In genomic region chr1:83131692-83131955, GRCh38 we compare ENCODE assay signal across 27 cellular contexts.
"Had no signal": no experiment of that assay in that cellular context is flagged by ENCODE, and none has a peak within 500 bp of the region (broad histone marks: within the 10 kb centered on the region; RNA-seq: fewer than 3 reads in every experiment).

No MANE protein-coding gene starts in this region.

- H3K27me3 Mint-ChIP-seq: activated CD8-positive, alpha-beta T cell treated with anti-CD3 and anti-CD28 coated beads for 36 hours; activated naive CD4-positive, alpha-beta T cell treated with anti-CD3 and anti-CD28 coated beads, Interleukin-2, amount 50 U/mL, for 24 hours; activated naive CD8-positive, alpha-beta T cell treated with anti-CD3 and anti-CD28 coated beads, Interleukin-2, amount 50 U/mL, for 24 hours; central memory CD8-positive, alpha-beta T cell; dendritic cell treated with granulocyte-macrophage colony-stimulating factor and Interleukin-4, amounts not matched to agents 40 ng/mL and 50 ng/mL, for 4 days; natural killer cell treated with Interleukin-12 subunit alpha and Interleukin-12 subunit beta and Interleukin-15 and Interleukin-18, amount 100 ng/mL, for 72 hours had no signal

- H3K4me3 ChIP-seq: left lung, lung, mucosa of descending colon, right lobe of liver, testis, transverse colon, uterus had no signal

- H3K27ac Mint-ChIP-seq: activated CD8-positive, alpha-beta T cell treated with anti-CD3 and anti-CD28 coated beads for 36 hours; activated naive CD4-positive, alpha-beta T cell treated with anti-CD3 and anti-CD28 coated beads, Interleukin-2, amount 50 U/mL, for 24 hours; activated naive CD8-positive, alpha-beta T cell treated with anti-CD3 and anti-CD28 coated beads, Interleukin-2, amount 50 U/mL, for 24 hours; activated T-helper 2 cell treated with anti-CD3 and anti-CD28 coated beads, Interferon-gamma antibody, Interleukin-2, Interleukin-4, amounts not matched to agents 10 μg/mL and 5 μg/mL and 100 μg/mL, durations not matched to agents 14 hours and 24 hours and 36 hours; dendritic cell treated with granulocyte-macrophage colony-stimulating factor and Interleukin-4, amounts not matched to agents 40 ng/mL and 50 ng/mL, for 4 days; natural killer cell treated with Interleukin-12 subunit alpha and Interleukin-12 subunit beta and Interleukin-15 and Interleukin-18, amount 100 ng/mL, for 72 hours; T-helper 1 cell treated with Interleukin-12 subunit alpha and Interleukin-12 subunit beta and Interleukin-4 antibody, amounts not matched to agents 30 μg/mL and 1 μg/mL, for 36 hours had no signal

- H3K36me3 ChIP-seq: left lung, right lobe of liver, transverse colon, uterus, WERI-Rb-1 had no signal

- H3K36me3 Mint-ChIP-seq: activated naive CD4-positive, alpha-beta T cell treated with anti-CD3 and anti-CD28 coated beads, Interleukin-2, amount 50 U/mL, for 24 hours had no signal

- H3K27me3 ChIP-seq: left lung, right lobe of liver, testis, transverse colon, uterus had no signal

- H3K4me3 Mint-ChIP-seq: activated CD8-positive, alpha-beta T cell treated with anti-CD3 and anti-CD28 coated beads for 36 hours; activated naive CD4-positive, alpha-beta T cell treated with anti-CD3 and anti-CD28 coated beads, Interleukin-2, amount 50 U/mL, for 24 hours; activated naive CD8-positive, alpha-beta T cell treated with anti-CD3 and anti-CD28 coated beads, Interleukin-2, amount 50 U/mL, for 24 hours; activated T-cell treated with anti-CD3 and anti-CD28 coated beads, Interleukin-2, amount 50 U/mL, for 4 hours; central memory CD8-positive, alpha-beta T cell; dendritic cell treated with granulocyte-macrophage colony-stimulating factor and Interleukin-4, amounts not matched to agents 40 ng/mL and 50 ng/mL, for 4 days; natural killer cell treated with Interleukin-12 subunit alpha and Interleukin-12 subunit beta and Interleukin-15 and Interleukin-18, amount 100 ng/mL, for 72 hours; T-helper 1 cell treated with Interleukin-12 subunit alpha and Interleukin-12 subunit beta and Interleukin-4 antibody, amounts not matched to agents 30 μg/mL and 1 μg/mL, for 36 hours had no signal

- ATAC-seq: activated CD4-positive, CD25-positive, alpha-beta regulatory T cell treated with anti-CD3 and anti-CD28 coated beads, Interleukin-2, amount 50 U/mL, for 24 hours; activated CD8-positive, alpha-beta T cell treated with anti-CD3 and anti-CD28 coated beads for 36 hours; activated naive CD8-positive, alpha-beta T cell treated with anti-CD3 and anti-CD28 coated beads, Interleukin-2, amount 50 U/mL, for 24 hours; activated T-cell treated with anti-CD3 and anti-CD28 coated beads, Interleukin-2, amount 50 U/mL, for 4 hours; left lung; mucosa of descending colon; natural killer cell treated with Interleukin-12 subunit alpha and Interleukin-12 subunit beta and Interleukin-15 and Interleukin-18, amount 100 ng/mL, for 72 hours; right lobe of liver; stimulated activated naive CD8-positive, alpha-beta T cell treated with anti-CD3 and anti-CD28 coated beads, Interleukin-15, Interleukin-2, amounts not matched to agents 100 U/mL and 50 U/mL, for 24 hours had no signal

- H3K4me1 Mint-ChIP-seq: activated naive CD4-positive, alpha-beta T cell treated with anti-CD3 and anti-CD28 coated beads, Interleukin-2, amount 50 U/mL, for 24 hours; activated naive CD8-positive, alpha-beta T cell treated with anti-CD3 and anti-CD28 coated beads, Interleukin-2, amount 50 U/mL, for 24 hours; central memory CD8-positive, alpha-beta T cell had no signal

- H3K9me3 ChIP-seq: left lung, mucosa of descending colon, right lobe of liver, testis, transverse colon, uterus had no signal

- DNase-seq: activated CD4-positive, alpha-beta T cell treated with anti-CD3 and anti-CD28 coated beads, Interleukin-2, amount 50 U/mL, for 1 hour; activated CD8-positive, alpha-beta T cell treated with anti-CD3 and anti-CD28 coated beads for 36 hours; activated naive CD8-positive, alpha-beta T cell treated with anti-CD3 and anti-CD28 coated beads, Interleukin-2, amount 50 U/mL, for 24 hours; activated T-cell treated with anti-CD3 and anti-CD28 coated beads, Interleukin-2, amount 50 U/mL, for 4 hours; amygdala; head of caudate nucleus; hippocampal formation; kidney glomerular epithelial cell; left lung; mucosa of descending colon; right lobe of liver; stimulated activated CD4-positive, alpha-beta T cell treated with anti-CD3 and anti-CD28 coated beads, Interleukin-12 subunit alpha, Interleukin-12 subunit beta, amount 100 ng/mL, for 4 hours; stimulated activated CD4-positive, alpha-beta T cell treated with anti-CD3 and anti-CD28 coated beads, Interleukin-4, amount 100 ng/mL, for 1 hour; stimulated activated naive CD8-positive, alpha-beta T cell treated with anti-CD3 and anti-CD28 coated beads, Interleukin-15, Interleukin-2, amounts not matched to agents 100 U/mL and 50 U/mL, for 24 hours; T1000; testis; transverse colon; uterus; WERI-Rb-1 had no signal

- H3K4me1 ChIP-seq: left lung, right lobe of liver, testis, transverse colon, uterus had no signal

- H3K27ac ChIP-seq: left lung, right lobe of liver, testis, transverse colon, uterus, WERI-Rb-1 had no signal

- H3K9me3 Mint-ChIP-seq: activated CD8-positive, alpha-beta T cell treated with anti-CD3 and anti-CD28 coated beads for 36 hours; activated naive CD4-positive, alpha-beta T cell treated with anti-CD3 and anti-CD28 coated beads, Interleukin-2, amount 50 U/mL, for 24 hours; activated naive CD8-positive, alpha-beta T cell treated with anti-CD3 and anti-CD28 coated beads, Interleukin-2, amount 50 U/mL, for 24 hours; activated T-cell treated with anti-CD3 and anti-CD28 coated beads, Interleukin-2, amount 50 U/mL, for 4 hours; activated T-helper 2 cell treated with anti-CD3 and anti-CD28 coated beads, Interferon-gamma antibody, Interleukin-2, Interleukin-4, amounts not matched to agents 10 μg/mL and 5 μg/mL and 100 μg/mL, durations not matched to agents 14 hours and 24 hours and 36 hours; T-helper 1 cell treated with Interleukin-12 subunit alpha and Interleukin-12 subunit beta and Interleukin-4 antibody, amounts not matched to agents 30 μg/mL and 1 μg/mL, for 36 hours had no signal
